Comparison of ENCODE assay signal across 8 cellular contexts in genomic region chr3:58008140-58009025, GRCh38. TPM values are rescaled to one million over a fixed set of nuclear protein-coding genes. Genes with fewer than 3 reads are reported as not detected.
DNase-seq lines count a peak whose midpoint lies in the region; ATAC-seq, FAIRE-seq and TF ChIP-seq lines count a peak whose summit lies in the region.

TSS of gene FLNB (plus strand) at chr3:58008422. CDS start at chr3:58008565, 143 bp downstream.

- peaks cover 22% of the 10 kb centered on the region for H3K4me1 Mint-ChIP-seq in activated T-helper 17 cell treated with anti-CD3 and anti-CD28 coated beads, Interleukin-2, amount 50 U/mL, for 72 hours
- peaks cover 15 to 23% of the 10 kb centered on the region in 2 donors for H3K4me1 Mint-ChIP-seq in natural killer cell treated with Interleukin-12 subunit alpha and Interleukin-12 subunit beta and Interleukin-15 and Interleukin-18, amount 100 ng/mL, for 72 hours (ENCODE audit: low read depth in 2 of 2)
- peaks cover 28% of the 10 kb centered on the region for H3K4me1 Mint-ChIP-seq in stimulated activated naive CD8-positive, alpha-beta T cell treated with anti-CD3 and anti-CD28 coated beads, Interleukin-15, Interleukin-2, amounts not matched to agents 100 ng/mL and 50 ng/mL, for 24 hours (ENCODE audit: low read depth)

- peak; percentile 75 for ATAC-seq in GM18867 (IDR thresholded peaks at IDR 0.05; ENCODE audit: unreplicated experiment)
- ATAC-seq in HG03342 (IDR thresholded peaks at IDR 0.05; ENCODE audit: unreplicated experiment) = peak; percentile 62
- ATAC-seq in activated T-helper 17 cell treated with anti-CD3 and anti-CD28 coated beads, Interleukin-2, amount 50 U/mL, for 72 hours (replicated peaks) = peak; percentile 82
- ATAC-seq in natural killer cell treated with Interleukin-12 subunit alpha and Interleukin-12 subunit beta and Interleukin-15 and Interleukin-18, amount 100 ng/mL, for 72 hours = peak; percentile 94

- no peaks in the 10 kb centered on the region for H3K9me3 Mint-ChIP-seq in activated T-helper 17 cell treated with anti-CD3 and anti-CD28 coated beads, Interleukin-2, amount 50 U/mL, for 72 hours
- no peaks in the 10 kb centered on the region for H3K9me3 Mint-ChIP-seq in natural killer cell treated with Interleukin-12 subunit alpha and Interleukin-12 subunit beta and Interleukin-15 and Interleukin-18, amount 100 ng/mL, for 72 hours
- no peaks in the 10 kb centered on the region for H3K9me3 Mint-ChIP-seq in stimulated activated naive CD8-positive, alpha-beta T cell treated with anti-CD3 and anti-CD28 coated beads, Interleukin-15, Interleukin-2, amounts not matched to agents 100 ng/mL and 50 ng/mL, for 24 hours

- DNase-seq in AG09309 (ENCODE audit: low read depth) (no peak), RCC 7860 (ENCODE audit: low spot score) (peak; percentile 47), fibroblast of peridontal ligament (ENCODE audit: extremely low read depth) (peak; percentile 45)
- DNase-seq in natural killer cell treated with Interleukin-12 subunit alpha and Interleukin-12 subunit beta and Interleukin-15 and Interleukin-18, amount 100 ng/mL, for 72 hours (ENCODE audit: low spot score) = peak; percentile 78

- no peaks in the 10 kb centered on the region for H3K27me3 Mint-ChIP-seq in activated T-helper 17 cell treated with anti-CD3 and anti-CD28 coated beads, Interleukin-2, amount 50 U/mL, for 72 hours
- H3K27me3 Mint-ChIP-seq in natural killer cell treated with Interleukin-12 subunit alpha and Interleukin-12 subunit beta and Interleukin-15 and Interleukin-18, amount 100 ng/mL, for 72 hours = no peaks in the 10 kb centered on the region
- H3K27me3 Mint-ChIP-seq in stimulated activated naive CD8-positive, alpha-beta T cell treated with anti-CD3 and anti-CD28 coated beads, Interleukin-15, Interleukin-2, amounts not matched to agents 100 ng/mL and 50 ng/mL, for 24 hours = no peaks in the 10 kb centered on the region

- peak within 1 kb of the TSS; percentile 64 for H3K4me3 Mint-ChIP-seq in activated T-helper 17 cell treated with anti-CD3 and anti-CD28 coated beads, Interleukin-2, amount 50 U/mL, for 72 hours
- peak within 1 kb of the TSS; percentile 83 for H3K4me3 Mint-ChIP-seq in natural killer cell treated with Interleukin-12 subunit alpha and Interleukin-12 subunit beta and Interleukin-15 and Interleukin-18, amount 100 ng/mL, for 72 hours
- peak within 1 kb of the TSS; percentile 91 for H3K4me3 Mint-ChIP-seq in stimulated activated naive CD8-positive, alpha-beta T cell treated with anti-CD3 and anti-CD28 coated beads, Interleukin-15, Interleukin-2, amounts not matched to agents 100 ng/mL and 50 ng/mL, for 24 hours

- FAIRE-seq in RCC 7860 (lab: Jason Lieb, UNC) = no peak

- peak within 1 kb of the TSS; percentile 98 for H3K4me3 ChIP-seq in AG09309 (ENCODE audit: control insufficient read depth, low read depth, low read length)

- peak within 1 kb of the TSS; percentile 56 for H3K27ac Mint-ChIP-seq in activated T-helper 17 cell treated with anti-CD3 and anti-CD28 coated beads, Interleukin-2, amount 50 U/mL, for 72 hours
- H3K27ac Mint-ChIP-seq in natural killer cell treated with Interleukin-12 subunit alpha and Interleukin-12 subunit beta and Interleukin-15 and Interleukin-18, amount 100 ng/mL, for 72 hours = peak within 1 kb of the TSS in 1 of 2 donors; percentile 11
- H3K27ac Mint-ChIP-seq in stimulated activated naive CD8-positive, alpha-beta T cell treated with anti-CD3 and anti-CD28 coated beads, Interleukin-15, Interleukin-2, amounts not matched to agents 100 ng/mL and 50 ng/mL, for 24 hours = peak within 1 kb of the TSS; percentile 84

- no peaks in the 10 kb centered on the region for H3K36me3 Mint-ChIP-seq in activated T-helper 17 cell treated with anti-CD3 and anti-CD28 coated beads, Interleukin-2, amount 50 U/mL, for 72 hours (ENCODE audit: low read depth)
- H3K36me3 Mint-ChIP-seq in natural killer cell treated with Interleukin-12 subunit alpha and Interleukin-12 subunit beta and Interleukin-15 and Interleukin-18, amount 100 ng/mL, for 72 hours = no peaks in the 10 kb centered on the region
- H3K36me3 Mint-ChIP-seq in stimulated activated naive CD8-positive, alpha-beta T cell treated with anti-CD3 and anti-CD28 coated beads, Interleukin-15, Interleukin-2, amounts not matched to agents 100 ng/mL and 50 ng/mL, for 24 hours (ENCODE audit: low read depth) = no peaks in the 10 kb centered on the region

- TF ChIP-seq CTCF in AG09309 (IDR thresholded peaks at IDR 0.05; ENCODE audit: control insufficient read depth, insufficient read depth, low read depth, low read length, missing control alignments) = peak; percentile 75

RNA-seq across cellular contexts. Expression of gene FLNB, which starts in this region (rescaled TPM):
- 10 to 100 TPM; 22.5 to 23.6 TPM for total RNA-seq in activated T-helper 17 cell treated with anti-CD3 and anti-CD28 coated beads, Interleukin-2, amount 50 U/mL, for 72 hours
- total RNA-seq in natural killer cell treated with Interleukin-12 subunit alpha and Interleukin-12 subunit beta and Interleukin-15 and Interleukin-18, amount 100 ng/mL, for 72 hours = 10 to 100 TPM in 1 of 2 donors, 1 to 10 TPM in 1; 5.9 to 15.4 TPM
